Comparison of ENCODE assay signal across 18 cellular contexts in the genomic region with DNA sequence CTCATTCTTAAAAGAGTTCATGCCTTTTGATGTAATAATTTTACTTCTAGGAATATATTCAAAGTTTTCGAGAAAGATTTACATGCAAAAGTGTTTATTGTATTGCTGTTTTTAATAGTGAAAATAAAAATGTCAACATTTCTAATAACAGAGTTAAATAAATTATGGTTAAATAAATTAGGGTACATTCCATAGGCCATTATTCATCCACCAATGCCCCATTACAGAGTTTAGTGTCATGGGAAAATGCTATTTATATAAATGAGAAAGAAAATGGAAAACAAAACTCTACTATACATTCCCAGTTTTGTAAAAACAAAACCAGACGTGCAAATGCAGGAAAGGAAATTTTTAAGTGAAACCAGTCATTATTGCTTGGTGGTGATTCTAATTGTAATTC.
DNase-seq lines count a peak whose midpoint lies in the region; ATAC-seq, FAIRE-seq and TF ChIP-seq lines count a peak whose summit lies in the region.
"Had no signal": no experiment of that assay in that cellular context is flagged by ENCODE, and none has a peak within 500 bp of the region (broad histone marks: within the 10 kb centered on the region; RNA-seq: fewer than 3 reads in every experiment).

No MANE protein-coding gene starts in this region.

- H3K9me3 Mint-ChIP-seq in effector memory CD8-positive, alpha-beta T cell, result no peaks in the 10 kb centered on the region
- H3K9me3 Mint-ChIP-seq: CD4-positive, alpha-beta memory T cell; GM23338; H9; HFFc6 had no signal

- H3K36me3 Mint-ChIP-seq in effector memory CD8-positive, alpha-beta T cell (ENCODE audit: insufficient read depth), result no peaks in the 10 kb centered on the region
- H3K36me3 Mint-ChIP-seq: CD4-positive, alpha-beta memory T cell had no signal

- H3K4me3 ChIP-seq in fibroblast of villous mesenchyme (ENCODE audit: low read depth, low read length), result no peak overlapping the region
- H3K4me3 ChIP-seq: GM12878, GM23338 had no signal

- H3K27me3 Mint-ChIP-seq in effector memory CD8-positive, alpha-beta T cell, result no peaks in the 10 kb centered on the region
- H3K27me3 Mint-ChIP-seq: CD4-positive, alpha-beta memory T cell had no signal

- DNase-seq in EL, result peak; percentile 44
- DNase-seq in fibroblast of villous mesenchyme (ENCODE audit: low read depth), result peak; percentile 32
- no peak for DNase-seq in GM13977 (ENCODE audit: low spot score)
- DNase-seq in effector memory CD8-positive, alpha-beta T cell, result no peak
- no peak for DNase-seq in NCI-H2171 (lab: John Stamatoyannopoulos, UW)
- DNase-seq: C1 segment of cervical spinal cord; Calu3; CD4-positive, alpha-beta memory T cell; COR-L47; DMS53; DMS79 treated with DMSO at 0.1 percent for 48 hours; GDM1; H9; HFFc6 had no signal

- no peak overlapping the region for H3K4me3 Mint-ChIP-seq in effector memory CD8-positive, alpha-beta T cell
- H3K4me3 Mint-ChIP-seq: CD4-positive, alpha-beta memory T cell; GM23338; H9; HFFc6 had no signal

- in situ Hi-C loops in GM13977 (cut with MboI; ENCODE audit: low pct_unique_long_range_greater_than_20kb, low sequenced_read_pairs, unreplicated experiment), result no loop called here

- H3K27ac Mint-ChIP-seq in effector memory CD8-positive, alpha-beta T cell, result no peak overlapping the region
- H3K27ac Mint-ChIP-seq: CD4-positive, alpha-beta memory T cell; GM23338; H9; HFFc6 had no signal

- TF ChIP-seq CTCF in fibroblast of villous mesenchyme (IDR thresholded peaks at IDR 0.05; ENCODE audit: insufficient read depth, low read depth, low read length), result no peak
- TF ChIP-seq CTCF in GM13977 (IDR thresholded peaks at IDR 0.05; ENCODE audit: extremely low read depth, insufficient read depth, missing control alignments), result no peak

- FAIRE-seq in TTC549 (lab: Jason Lieb, UNC), result peak; percentile 36
- FAIRE-seq: GM12878, GM18507 had no signal

- ATAC-seq in effector memory CD8-positive, alpha-beta T cell (replicated peaks), result no peak
- ATAC-seq: GM12878, GM23338 had no signal

- no peaks in the 10 kb centered on the region for H3K4me1 Mint-ChIP-seq in effector memory CD8-positive, alpha-beta T cell (ENCODE audit: low read depth in 2 of 2)
- H3K4me1 Mint-ChIP-seq: CD4-positive, alpha-beta memory T cell had no signal

Comparison
In these comparisons a context has a peak if more than half of its experiments do, and no peak if none do; other contexts are left out.
1. DNase-seq: peak in EL (single experiment) and fibroblast of villous mesenchyme (single experiment); none in GM13977 (single experiment), effector memory CD8-positive, alpha-beta T cell (0 of 3) and NCI-H2171 (single experiment).